8 cellular contexts compared by ENCODE assay signal in the genomic region with DNA sequence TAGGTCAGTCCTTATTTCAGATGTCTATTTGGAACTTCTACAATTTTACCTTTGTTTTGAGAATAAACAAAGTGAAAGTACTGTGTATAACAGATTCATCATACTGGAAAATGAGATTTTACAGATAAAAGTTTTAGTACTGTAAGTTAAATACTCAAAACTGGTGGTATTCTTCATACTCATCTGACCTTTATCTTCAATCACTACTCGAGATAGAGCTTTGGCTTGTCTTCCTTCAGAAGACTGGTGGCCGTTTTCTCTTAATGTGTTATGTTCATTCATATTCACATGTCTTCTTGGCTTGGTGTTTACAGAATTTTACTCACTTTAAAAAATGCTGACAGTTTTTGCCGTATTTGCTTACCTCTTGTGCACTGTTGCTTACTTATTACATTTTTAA. TPM values are rescaled to one million over a fixed set of nuclear protein-coding genes. Genes with fewer than 3 reads are reported as not detected.
DNase-seq lines count a peak whose midpoint lies in the region; ATAC-seq and TF ChIP-seq lines count a peak whose summit lies in the region.

No MANE protein-coding gene starts in this region.

- DNase-seq in MCF 10A (ENCODE audit: unreplicated experiment) (no peak), natural killer cell (no peak), tibial nerve (ENCODE audit: low spot score in 2 of 2) (no peak), SW 1271 (lab: John Stamatoyannopoulos, UW) (no peak)
- no peak for DNase-seq in activated CD8-positive, alpha-beta memory T cell treated with anti-CD3 and anti-CD28 coated beads, Interleukin-2, amount 50 U/mL, for 4 hours

- H3K4me1 Mint-ChIP-seq in MCF 10A (ENCODE audit: insufficient read depth, unreplicated experiment) (peaks cover 24% of the 10 kb centered on the region), natural killer cell (peaks cover 49 to 54% of the 10 kb centered on the region in 2 donors)

- no peaks in the 10 kb centered on the region for H3K27me3 ChIP-seq in BLaER1 treated with 17β-estradiol and CSF1 and Interleukin-3, amounts not matched to agents 10 nM and 100 nM
- no peaks in the 10 kb centered on the region for H3K27me3 ChIP-seq in HUES6 (ENCODE audit: control insufficient read depth, insufficient read depth, low read length)
- H3K27me3 ChIP-seq in tibial nerve: no peaks in the 10 kb centered on the region

- peaks cover 0 to 3% (median 0%) of the 10 kb centered on the region in 11 experiments; a peak in 1 of 22 replicates for H3K9me3 ChIP-seq in BLaER1 treated with 17β-estradiol and CSF1 and Interleukin-3, amounts not matched to agents 10 nM and 100 nM (replicated peaks in 1 of 11)
- H3K9me3 ChIP-seq in HUES6 (ENCODE audit: control insufficient read depth, insufficient read depth, low read depth, low read length): no peaks in the 10 kb centered on the region
- H3K9me3 ChIP-seq in tibial nerve: no peaks in the 10 kb centered on the region

- CTCF ChIA-PET in MCF 10A (lab: Yijun Ruan, JAX): interaction anchor here (0.6 to 2.2 kb wide), 3 partner anchors 162 to 556 kb away, joined by 3 to 17 read pairs (median 3); no protein-coding TSS in a partner anchor

- H3K4me3 Mint-ChIP-seq in MCF 10A (ENCODE audit: unreplicated experiment): peak overlapping the region; percentile 94
- peak overlapping the region; percentile 99 for H3K4me3 Mint-ChIP-seq in natural killer cell

- H3K4me3 ChIP-seq in BLaER1 treated with 17β-estradiol and CSF1 and Interleukin-3, amounts not matched to agents 10 nM and 100 nM: peak overlapping the region; percentile 87 to 99 (median 90); a peak in 16 of 20 replicates
- peak overlapping the region; percentile 95 for H3K4me3 ChIP-seq in HUES6 (ENCODE audit: low read depth, low read length)
- H3K4me3 ChIP-seq in tibial nerve: peak overlapping the region in 2 of 4 donors; percentile 80

- no peaks in the 10 kb centered on the region for H3K27me3 Mint-ChIP-seq in MCF 10A (ENCODE audit: insufficient read depth, unreplicated experiment)
- no peaks in the 10 kb centered on the region for H3K27me3 Mint-ChIP-seq in natural killer cell (ENCODE audit: low read depth in 2 of 2)

- H3K9me3 Mint-ChIP-seq in MCF 10A (ENCODE audit: unreplicated experiment): no peaks in the 10 kb centered on the region
- no peaks in the 10 kb centered on the region for H3K9me3 Mint-ChIP-seq in natural killer cell

- peaks cover 4 to 59% (median 49%) of the 10 kb centered on the region in 11 experiments; a peak in 16 of 22 replicates for H4K20me1 ChIP-seq in BLaER1 treated with 17β-estradiol and CSF1 and Interleukin-3, amounts not matched to agents 10 nM and 100 nM

- POLR2A ChIA-PET in MCF 10A (lab: Yijun Ruan, JAX): interaction anchor here (0.7 to 6.6 kb wide), 8 partner anchors 9 to 111 kb away, joined by 3 to 58 read pairs (median 6); no protein-coding TSS in a partner anchor

- peak overlapping the region in 6 of 11 experiments; percentile 59 to 91 (median 88); a peak in 11 of 22 replicates for H3K27ac ChIP-seq in BLaER1 treated with 17β-estradiol and CSF1 and Interleukin-3, amounts not matched to agents 10 nM and 100 nM
- H3K27ac ChIP-seq in HUES6 (ENCODE audit: low read depth, low read length) (no peak overlapping the region), tibial nerve (peak overlapping the region in 2 of 4 donors; percentile 90 to 97)

- no peak for TF ChIP-seq POLR2A in tibial nerve (IDR thresholded peaks at IDR 0.05)

- WGBS in tibial nerve, 2 donors: 15 to 17% methylated on average over 3 of the region's 3 CpGs

- peak overlapping the region in 4 of 11 experiments; percentile 90 to 94 (median 92); a peak in 8 of 22 replicates for H3K9ac ChIP-seq in BLaER1 treated with 17β-estradiol and CSF1 and Interleukin-3, amounts not matched to agents 10 nM and 100 nM
- H3K9ac ChIP-seq in HUES6 (ENCODE audit: low read length): no peak overlapping the region

- peak overlapping the region; percentile 64 to 96 (median 82) for H3K4me2 ChIP-seq in BLaER1 treated with 17β-estradiol and CSF1 and Interleukin-3, amounts not matched to agents 10 nM and 100 nM

- peaks cover 31 to 70% (median 49%) of the 10 kb centered on the region in 10 experiments for H3K4me1 ChIP-seq in BLaER1 treated with 17β-estradiol and CSF1 and Interleukin-3, amounts not matched to agents 10 nM and 100 nM
- H3K4me1 ChIP-seq in HUES6 (ENCODE audit: control insufficient read depth, insufficient read depth, low read length) (peaks cover 31% of the 10 kb centered on the region), tibial nerve (peaks cover 0 to 56% (median 15%) of the 10 kb centered on the region in 4 donors)

- intact Hi-C loops in MCF 10A (cut with micrococcal nuclease): loop anchor here (2.0 to 10.0 kb wide), 4 partner anchors 129 to 559 kb away; no protein-coding TSS in a partner anchor
- intact Hi-C loops in natural killer cell (cut with micrococcal nuclease): no loop called here

- TF ChIP-seq EP300 in tibial nerve (IDR thresholded peaks at IDR 0.05): no peak

- H3K36me3 Mint-ChIP-seq in MCF 10A (ENCODE audit: insufficient read depth, unreplicated experiment) (peaks cover 5% of the 10 kb centered on the region), natural killer cell (no peaks in the 10 kb centered on the region)

- ATAC-seq in natural killer cell: no peak
- no peak for ATAC-seq in HG02763 (IDR thresholded peaks at IDR 0.05; ENCODE audit: unreplicated experiment)

- peaks cover 0 to 14% (median 0%) of the 10 kb centered on the region in 11 experiments; a peak in 4 of 22 replicates for H3K36me3 ChIP-seq in BLaER1 treated with 17β-estradiol and CSF1 and Interleukin-3, amounts not matched to agents 10 nM and 100 nM
- no peaks in the 10 kb centered on the region for H3K36me3 ChIP-seq in HUES6 (ENCODE audit: control insufficient read depth, insufficient read depth, low read length)
- H3K36me3 ChIP-seq in tibial nerve: no peaks in the 10 kb centered on the region

- H3K27ac Mint-ChIP-seq in MCF 10A (ENCODE audit: low read depth, unreplicated experiment) (peak overlapping the region; percentile 92), natural killer cell (peak overlapping the region; percentile 89 to 97)

- no peak for TF ChIP-seq CTCF in MCF 10A (IDR thresholded peaks at IDR 0.05; ENCODE audit: unreplicated experiment)
- no peak for TF ChIP-seq CTCF in natural killer cell (IDR thresholded peaks at IDR 0.05)
- TF ChIP-seq CTCF in tibial nerve (IDR thresholded peaks at IDR 0.05): no peak

- BruUV-seq in MCF 10A (replicated peaks; lab: Mats Ljungman, UMichigan): no TSS peak

RNA-seq across cellular contexts. Expression of a gene that starts 2.1 kb away (rescaled TPM):
- 15.8 and 17.7 TPM in 2 replicates for total RNA-seq in MCF 10A (2022)
- total RNA-seq in natural killer cell: 10 to 100 TPM; 32.2 to 35.9 (median 33.8) TPM
- total RNA-seq in tibial nerve: 10 to 100 TPM; 15.9 to 22.7 (median 16.6) TPM
